ENCODE assay signal across 35 cellular contexts in the genomic region with DNA sequence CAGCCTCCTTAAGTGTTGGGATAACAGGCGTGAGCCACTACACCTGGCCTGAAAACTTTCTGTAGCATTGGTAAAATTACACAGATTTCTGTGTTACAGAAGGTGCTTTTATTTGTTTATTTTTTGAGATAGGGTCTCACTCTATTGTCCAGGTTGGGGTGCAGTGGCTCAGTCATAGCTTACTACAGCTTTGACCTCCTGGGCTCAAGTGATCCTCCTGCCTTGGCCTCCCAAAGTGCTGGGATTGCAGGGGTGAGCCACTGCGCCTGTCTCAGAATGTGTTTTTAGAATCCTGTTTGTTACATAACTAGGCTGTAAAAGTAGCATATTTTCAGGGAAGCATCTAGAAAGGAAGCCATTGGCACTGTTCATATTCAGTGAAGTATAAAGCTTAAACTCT.
"Had no signal": no experiment of that assay in that cellular context is flagged by ENCODE, and none has a peak within 500 bp of the region (broad histone marks: within the 10 kb centered on the region; RNA-seq: fewer than 3 reads in every experiment).

No MANE protein-coding gene starts in this region.

- H3K9me3 ChIP-seq: MG63 had no signal

- H3K4me3 ChIP-seq: MG63 had no signal

- DNase-seq: Karpas-422, Kasumi-1, MG63, MM.1S, MV-4-11, NCI-H1048, NCI-H1092, NCI-H1092 treated with DMSO at 0.1 percent for 48 hours, NCI-H1105, NCI-H1105 treated with DMSO at 0.1 percent for 48 hours, NCI-H1417, NCI-H1417 treated with DMSO at 0.1 percent for 48 hours, NCI-H1436, NCI-H1436 treated with DMSO at 0.1 percent for 48 hours, NCI-H146, NCI-H1694, NCI-H1694 treated with DMSO at 0.1 percent for 48 hours, NCI-H187, NCI-H187 treated with DMSO at 0.1 percent for 48 hours, NCI-H1930, NCI-H2029, NCI-H2029 treated with DMSO at 0.1 percent for 48 hours, NCI-H2081, NCI-H2081 treated with DMSO at 0.1 percent for 48 hours, NCI-H2107, NCI-H2171, NCI-H2171 treated with DMSO at 0.1 percent for 48 hours, NCI-H2227 treated with DMSO at 0.1 percent for 48 hours, NCI-H226, NCI-H345, NCI-H446, NCI-H446 treated with DMSO at 0.1 percent for 48 hours, NCI-H510A, NCI-H510A treated with DMSO at 0.1 percent for 48 hours, NCI-H524 had no signal

- H3K27me3 ChIP-seq: MG63 had no signal
